Comparison of ENCODE assay signal across 1 cellular context in genomic region chr10:54194768-54195167, GRCh38.
TF ChIP-seq lines count a peak whose summit lies in the region.

No MANE protein-coding gene starts in this region.

TF ChIP-seq in GM12878, 131 proteins besides CTCF, POLR2A, EP300 and RAD21 (continued from another document):
- no peak for TF ChIP-seq CEBPZ (IDR thresholded peaks at IDR 0.05; ENCODE audit: low read depth, low read length)
- no peak for TF ChIP-seq STAT1 (conservative IDR thresholded peaks at IDR 0.05)
- TF ChIP-seq SPI1 (IDR thresholded peaks at IDR 0.05; ENCODE audit: borderline replicate concordance, insufficient read depth, low read depth, low read length): peak; percentile 78
- TF ChIP-seq NFIC (IDR thresholded peaks at IDR 0.05; ENCODE audit: low read depth, low read length): peak; percentile 17; the same call in 1 of the 2 replicates
- TF ChIP-seq ATF7 (IDR thresholded peaks at IDR 0.05; ENCODE audit: low read depth): peak; percentile 88
- no peak for TF ChIP-seq WRNIP1 (IDR thresholded peaks at IDR 0.05; ENCODE audit: borderline replicate concordance, low read depth, low read length)
- TF ChIP-seq IKZF1 (conservative IDR thresholded peaks at IDR 0.05): peak; percentile 75
- no peak for TF ChIP-seq TARDBP (IDR thresholded peaks at IDR 0.05; ENCODE audit: borderline replicate concordance)
- peak; percentile 45; the same call in 1 of the 2 replicates for TF ChIP-seq GATAD2B (conservative IDR thresholded peaks at IDR 0.05; ENCODE audit: low read depth)
- TF ChIP-seq BCL11A (IDR thresholded peaks at IDR 0.05; ENCODE audit: low read depth, low read length): 0 out of 2 replicates have a peak, but pooled peaks have one; percentile 9
- peak; percentile 76 for TF ChIP-seq MEF2B (IDR thresholded peaks at IDR 0.05; ENCODE audit: partially characterized antibody, poor library complexity, severe bottlenecking)
- no peak for TF ChIP-seq ATF3 (IDR thresholded peaks at IDR 0.05; ENCODE audit: borderline replicate concordance, extremely low read depth, low read depth, low read length)
- no peak for TF ChIP-seq ZNF24 (IDR thresholded peaks at IDR 0.05)
- peak; percentile 50; the same call in 1 of the 2 replicates for TF ChIP-seq RUNX3 (IDR thresholded peaks at IDR 0.05; ENCODE audit: low read length)
- 0 out of 2 replicates have a peak, but pooled peaks have one; percentile 61 for TF ChIP-seq RELB (IDR thresholded peaks at IDR 0.05; ENCODE audit: low read depth)
- TF ChIP-seq KDM1A (IDR thresholded peaks at IDR 0.05; ENCODE audit: borderline replicate concordance): no peak
- TF ChIP-seq IKZF2 (IDR thresholded peaks at IDR 0.05): peak; percentile 80 to 83
- TF ChIP-seq ZNF687 (IDR thresholded peaks at IDR 0.05): peak; percentile 32; the same call in 1 of the 2 replicates
- TF ChIP-seq DPF2 (IDR thresholded peaks at IDR 0.05): peak; percentile 74
- TF ChIP-seq NR2F1 (conservative IDR thresholded peaks at IDR 0.05): 0 out of 2 replicates have a peak, but pooled peaks have one; percentile 21
- no peak for TF ChIP-seq ZNF384 (IDR thresholded peaks at IDR 0.05; ENCODE audit: borderline replicate concordance, low read depth, low read length)
TF ChIP-seq in GM12878: peak in this region for 19.
